40 cellular contexts compared by ENCODE assay signal in genomic region chr22:26847816-26848215, GRCh38.
"Had no signal": no experiment of that assay in that cellular context is flagged by ENCODE, and none has a peak within 500 bp of the region (broad histone marks: within the 10 kb centered on the region; RNA-seq: fewer than 3 reads in every experiment).

No MANE protein-coding gene starts in this region.

- H3K36me3 Mint-ChIP-seq: activated naive CD8-positive, alpha-beta T cell treated with anti-CD3 and anti-CD28 coated beads for 36 hours; brain had no signal

- H3K36me3 ChIP-seq: adrenal gland, breast epithelium, cardiac muscle cell, colonic mucosa, gastrocnemius medialis, heart left ventricle, WERI-Rb-1 had no signal

- FAIRE-seq: endometrium, endothelial cell of umbilical vein had no signal

- H3K27ac ChIP-seq: adrenal gland, breast epithelium, cardiac muscle cell, colonic mucosa, epithelial cell of prostate, foreskin keratinocyte, gastrocnemius medialis, heart left ventricle, WERI-Rb-1 had no signal

- H3K9me3 ChIP-seq: adrenal gland, breast epithelium, colonic mucosa, gastrocnemius medialis, heart left ventricle had no signal

- H3K27ac Mint-ChIP-seq: activated B cell treated with CpG ODN at 0.5 μM for 24 hours; activated CD4-positive, alpha-beta memory T cell treated with anti-CD3 and anti-CD28 coated beads, Interleukin-2, amount 10 ng/mL, durations not matched to agents 7 days and 5 days; activated CD4-positive, alpha-beta T cell treated with anti-CD3 and anti-CD28 coated beads, Interleukin-2, amount 10 ng/mL, durations not matched to agents 7 days and 5 days; activated naive CD4-positive, alpha-beta T cell treated with anti-CD3 and anti-CD28 coated beads for 36 hours; activated naive CD4-positive, alpha-beta T cell treated with anti-CD3 and anti-CD28 coated beads, Interleukin-2, amount 50 U/mL, for 24 hours; activated naive CD8-positive, alpha-beta T cell treated with anti-CD3 and anti-CD28 coated beads for 36 hours; activated naive CD8-positive, alpha-beta T cell treated with anti-CD3 and anti-CD28 coated beads, Interleukin-2, amount 50 U/mL, for 24 hours; activated T-helper 1 cell treated with anti-CD3 and anti-CD28 coated beads, Interleukin-12 subunit alpha, Interleukin-12 subunit beta, Interleukin-2, Interleukin-4 antibody, amounts not matched to agents 30 ng/mL and 10 ng/mL and 1 ng/mL, durations not matched to agents 14 hours and 24 hours and 36 hours; activated T-helper 2 cell treated with anti-CD3 and anti-CD28 coated beads, Interferon-gamma antibody, Interleukin-2, Interleukin-4, amounts not matched to agents 10 μg/mL and 5 μg/mL and 100 μg/mL, durations not matched to agents 14 hours and 24 hours and 36 hours; dendritic cell treated with granulocyte-macrophage colony-stimulating factor and Interleukin-4, amounts not matched to agents 40 ng/mL and 50 ng/mL, for 4 days; effector memory CD8-positive, alpha-beta T cell; T-helper 17 cell; T-helper 2 cell treated with Interferon-gamma antibody and Interleukin-4, amounts not matched to agents 5 μg/mL and 100 μg/mL, for 36 hours had no signal

- H3K27me3 Mint-ChIP-seq: activated B cell treated with CpG ODN at 0.5 μM for 24 hours; activated CD4-positive, alpha-beta memory T cell treated with anti-CD3 and anti-CD28 coated beads, Interleukin-2, amount 10 ng/mL, durations not matched to agents 7 days and 5 days; activated CD4-positive, alpha-beta T cell treated with anti-CD3 and anti-CD28 coated beads, Interleukin-2, amount 10 ng/mL, durations not matched to agents 7 days and 5 days; activated naive CD4-positive, alpha-beta T cell treated with anti-CD3 and anti-CD28 coated beads, Interleukin-2, amount 50 U/mL, for 24 hours; activated naive CD8-positive, alpha-beta T cell treated with anti-CD3 and anti-CD28 coated beads for 36 hours; activated naive CD8-positive, alpha-beta T cell treated with anti-CD3 and anti-CD28 coated beads, Interleukin-2, amount 50 U/mL, for 24 hours; dendritic cell treated with granulocyte-macrophage colony-stimulating factor and Interleukin-4, amounts not matched to agents 40 ng/mL and 50 ng/mL, for 4 days; effector memory CD8-positive, alpha-beta T cell; T-helper 17 cell had no signal

- H3K4me3 ChIP-seq: adrenal gland, breast epithelium, cardiac muscle cell, colonic mucosa, dorsolateral prefrontal cortex, gastrocnemius medialis, heart left ventricle had no signal

- ATAC-seq: activated naive CD8-positive, alpha-beta T cell treated with anti-CD3 and anti-CD28 coated beads, Interleukin-2, amount 50 U/mL, for 24 hours; effector memory CD8-positive, alpha-beta T cell; foreskin keratinocyte; gastrocnemius medialis; T-helper 17 cell had no signal

- H3K9me3 Mint-ChIP-seq: activated CD4-positive, alpha-beta memory T cell treated with anti-CD3 and anti-CD28 coated beads, Interleukin-2, amount 10 ng/mL, durations not matched to agents 7 days and 5 days; activated CD4-positive, alpha-beta T cell treated with anti-CD3 and anti-CD28 coated beads, Interleukin-2, amount 10 ng/mL, durations not matched to agents 7 days and 5 days; activated naive CD4-positive, alpha-beta T cell treated with anti-CD3 and anti-CD28 coated beads for 36 hours; activated naive CD4-positive, alpha-beta T cell treated with anti-CD3 and anti-CD28 coated beads, Interleukin-2, amount 50 U/mL, for 24 hours; activated naive CD8-positive, alpha-beta T cell treated with anti-CD3 and anti-CD28 coated beads for 36 hours; activated naive CD8-positive, alpha-beta T cell treated with anti-CD3 and anti-CD28 coated beads, Interleukin-2, amount 50 U/mL, for 24 hours; activated T-helper 1 cell treated with anti-CD3 and anti-CD28 coated beads, Interleukin-12 subunit alpha, Interleukin-12 subunit beta, Interleukin-2, Interleukin-4 antibody, amounts not matched to agents 30 ng/mL and 10 ng/mL and 1 ng/mL, durations not matched to agents 14 hours and 24 hours and 36 hours; activated T-helper 2 cell treated with anti-CD3 and anti-CD28 coated beads, Interferon-gamma antibody, Interleukin-2, Interleukin-4, amounts not matched to agents 10 μg/mL and 5 μg/mL and 100 μg/mL, durations not matched to agents 14 hours and 24 hours and 36 hours; dendritic cell treated with granulocyte-macrophage colony-stimulating factor and Interleukin-4, amounts not matched to agents 40 ng/mL and 50 ng/mL, for 4 days; effector memory CD8-positive, alpha-beta T cell; T-helper 2 cell treated with Interferon-gamma antibody and Interleukin-4, amounts not matched to agents 5 μg/mL and 100 μg/mL, for 36 hours had no signal

- H3K4me1 ChIP-seq: adrenal gland, colonic mucosa, foreskin keratinocyte, gastrocnemius medialis had no signal

- H3K4me3 Mint-ChIP-seq: activated B cell treated with CpG ODN at 0.5 μM for 24 hours; activated CD4-positive, alpha-beta memory T cell treated with anti-CD3 and anti-CD28 coated beads, Interleukin-2, amount 10 ng/mL, durations not matched to agents 7 days and 5 days; activated CD4-positive, alpha-beta T cell treated with anti-CD3 and anti-CD28 coated beads, Interleukin-2, amount 10 ng/mL, durations not matched to agents 7 days and 5 days; activated naive CD4-positive, alpha-beta T cell treated with anti-CD3 and anti-CD28 coated beads for 36 hours; activated naive CD4-positive, alpha-beta T cell treated with anti-CD3 and anti-CD28 coated beads, Interleukin-2, amount 50 U/mL, for 24 hours; activated naive CD8-positive, alpha-beta T cell treated with anti-CD3 and anti-CD28 coated beads for 36 hours; activated naive CD8-positive, alpha-beta T cell treated with anti-CD3 and anti-CD28 coated beads, Interleukin-2, amount 50 U/mL, for 24 hours; activated T-helper 1 cell treated with anti-CD3 and anti-CD28 coated beads, Interleukin-12 subunit alpha, Interleukin-12 subunit beta, Interleukin-2, Interleukin-4 antibody, amounts not matched to agents 30 ng/mL and 10 ng/mL and 1 ng/mL, durations not matched to agents 14 hours and 24 hours and 36 hours; brain; dendritic cell treated with granulocyte-macrophage colony-stimulating factor and Interleukin-4, amounts not matched to agents 40 ng/mL and 50 ng/mL, for 4 days; effector memory CD8-positive, alpha-beta T cell; T-helper 17 cell; T-helper 2 cell treated with Interferon-gamma antibody and Interleukin-4, amounts not matched to agents 5 μg/mL and 100 μg/mL, for 36 hours had no signal

- H3K4me1 Mint-ChIP-seq: activated naive CD4-positive, alpha-beta T cell treated with anti-CD3 and anti-CD28 coated beads, Interleukin-2, amount 50 U/mL, for 24 hours; activated naive CD8-positive, alpha-beta T cell treated with anti-CD3 and anti-CD28 coated beads for 36 hours; activated naive CD8-positive, alpha-beta T cell treated with anti-CD3 and anti-CD28 coated beads, Interleukin-2, amount 50 U/mL, for 24 hours; T-helper 17 cell had no signal

- DNase-seq: activated B cell treated with CpG ODN at 0.5 μM for 24 hours; activated CD4-positive, alpha-beta memory T cell treated with anti-CD3 and anti-CD28 coated beads, Interleukin-2, amount 10 ng/mL, durations not matched to agents 7 days and 5 days; activated CD4-positive, alpha-beta T cell treated with anti-CD3 and anti-CD28 coated beads for 4 hours; activated CD4-positive, alpha-beta T cell treated with anti-CD3 and anti-CD28 coated beads, Interleukin-2, amount 10 ng/mL, durations not matched to agents 7 days and 5 days; activated CD4-positive, alpha-beta T cell treated with anti-CD3 and anti-CD28 coated beads, Interleukin-2, amount 50 U/mL, for 4 hours; activated CD4-positive, CD25-positive, alpha-beta regulatory T cell treated with anti-CD3 and anti-CD28 coated beads, Interleukin-2, amount 50 U/mL, for 72 hours; activated CD8-positive, alpha-beta memory T cell treated with anti-CD3 and anti-CD28 coated beads, Interleukin-2, amount 50 U/mL, for 4 hours; activated effector memory CD4-positive, alpha-beta T cell treated with anti-CD3 and anti-CD28 coated beads, Interleukin-2, amount 50 U/mL, for 16 hours; activated naive CD4-positive, alpha-beta T cell treated with anti-CD3 and anti-CD28 coated beads for 36 hours; activated naive CD8-positive, alpha-beta T cell treated with anti-CD3 and anti-CD28 coated beads for 36 hours; activated naive CD8-positive, alpha-beta T cell treated with anti-CD3 and anti-CD28 coated beads, Interleukin-2, amount 50 U/mL, for 24 hours; activated T-cell treated with anti-CD3 and anti-CD28 coated beads, Interleukin-2, amount 50 U/mL, for 1 hour; activated T-cell treated with anti-CD3 and anti-CD28 coated beads, Interleukin-2, amount 50 U/mL, for 48 hours; amygdala; central memory CD4-positive, alpha-beta T cell; cerebellar nuclear complex; colonic mucosa; dorsolateral prefrontal cortex; effector CD4-positive, alpha-beta T cell; effector memory CD8-positive, alpha-beta T cell; gastrocnemius medialis; glutamatergic neuron; heart left ventricle; T-helper 1 cell; T-helper 17 cell; T1000; WERI-Rb-1 had no signal

- H3K27me3 ChIP-seq: adrenal gland, breast epithelium, cardiac muscle cell, colonic mucosa, dorsolateral prefrontal cortex, gastrocnemius medialis, heart left ventricle had no signal
